ENCODE assay signal across 26 cellular contexts in the genomic region with DNA sequence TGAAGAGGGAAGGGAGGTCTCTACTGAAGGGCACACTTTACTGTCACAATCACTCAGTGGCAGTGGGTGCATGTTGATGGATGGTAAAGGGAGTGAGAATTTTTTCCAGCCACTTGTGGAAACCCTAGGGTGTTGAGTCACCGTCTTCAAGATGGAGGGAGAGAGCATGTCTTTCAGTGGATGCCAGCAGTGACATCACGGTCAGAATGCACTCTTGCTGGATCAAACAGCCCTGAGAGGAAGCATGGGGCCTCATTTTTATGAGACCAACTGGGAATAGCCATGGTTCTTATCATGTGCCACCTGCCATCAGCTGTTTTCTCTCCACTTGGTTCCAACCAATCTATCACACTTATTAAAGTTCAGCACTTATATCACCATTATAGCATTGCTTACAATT.
DNase-seq lines count a peak whose midpoint lies in the region; ATAC-seq and TF ChIP-seq lines count a peak whose summit lies in the region.
"Had no signal": no experiment of that assay in that cellular context is flagged by ENCODE, and none has a peak within 500 bp of the region (broad histone marks: within the 10 kb centered on the region; RNA-seq: fewer than 3 reads in every experiment).

No MANE protein-coding gene starts in this region.

- H3K79me2 ChIP-seq in mesendoderm (ENCODE audit: control insufficient read depth, insufficient read depth, low read length) = no peaks in the 10 kb centered on the region

- H3K9me3 ChIP-seq in upper lobe of right lung = no peaks in the 10 kb centered on the region
- H3K9me3 ChIP-seq: breast epithelium, pancreas, testis had no signal

- H3K4me1 ChIP-seq in upper lobe of right lung (peaks cover 8% of the 10 kb centered on the region), mesendoderm (ENCODE audit: control insufficient read depth, low read depth, low read length) (no peaks in the 10 kb centered on the region)
- H3K4me1 ChIP-seq: breast epithelium, pancreas, testis had no signal

- H3K4me2 ChIP-seq in mesendoderm (ENCODE audit: low read length) = no peak overlapping the region
- H3K4me2 ChIP-seq: smooth muscle cell had no signal

- no peak overlapping the region for H2BK15ac ChIP-seq in mesendoderm (replicated peaks; ENCODE audit: low read depth)

- no peak overlapping the region for H2AK5ac ChIP-seq in mesendoderm (ENCODE audit: low read length)

- H3K18ac ChIP-seq in mesendoderm (ENCODE audit: low read length) = no peak overlapping the region

- whole genome bisulfite sequencing in mesendoderm (ENCODE audit: extremely low coverage, insufficient coverage, low lambda C conversion rate) = no CpG with 5 or more reads among the region's 2 CpGs

- ATAC-seq in upper lobe of right lung (no peak), omental fat pad (ENCODE audit: low FRiP score) (no peak)
- ATAC-seq: activated CD8-positive, alpha-beta T cell treated with anti-CD3 and anti-CD28 coated beads for 36 hours; left colon; Panc1; pancreas; T-helper 17 cell had no signal

- H3K27ac ChIP-seq in upper lobe of right lung = no peak overlapping the region
- no peak overlapping the region for H3K27ac ChIP-seq in mesendoderm (ENCODE audit: low read depth, low read length)
- H3K27ac ChIP-seq: breast epithelium, C4-2B, pancreas, testis had no signal

- H2BK5ac ChIP-seq in mesendoderm (ENCODE audit: low read length) = no peak overlapping the region

- no peak overlapping the region for H3K23ac ChIP-seq in mesendoderm (ENCODE audit: low read length)

- no peak overlapping the region for H3K4ac ChIP-seq in mesendoderm (ENCODE audit: low read depth, low read length)

- H3K36me3 ChIP-seq in upper lobe of right lung (no peaks in the 10 kb centered on the region), mesendoderm (ENCODE audit: control insufficient read depth, insufficient read depth, low read length) (no peaks in the 10 kb centered on the region)
- H3K36me3 ChIP-seq: breast epithelium, pancreas had no signal

- no peak overlapping the region for H4K8ac ChIP-seq in mesendoderm (ENCODE audit: low read depth, low read length)

- H4K5ac ChIP-seq in mesendoderm (ENCODE audit: low read length) = no peak overlapping the region

- H2BK120ac ChIP-seq in mesendoderm (ENCODE audit: low read depth, low read length) = no peak overlapping the region

- intact Hi-C loops in upper lobe of right lung (cut with DNase I) = no loop called here

- TF ChIP-seq CTCF in upper lobe of right lung (IDR thresholded peaks at IDR 0.05) (no peak), GM20000 (IDR thresholded peaks at IDR 0.05; ENCODE audit: extremely low read depth, missing control alignments) (no peak), omental fat pad (IDR thresholded peaks at IDR 0.05) (no peak)

- H3K27me3 ChIP-seq in upper lobe of right lung (no peaks in the 10 kb centered on the region), mesendoderm (ENCODE audit: insufficient read depth, low read length, poor library complexity) (no peaks in the 10 kb centered on the region)
- H3K27me3 ChIP-seq: breast epithelium, pancreas, testis had no signal

- H3K56ac ChIP-seq in mesendoderm (ENCODE audit: low read length) = no peak overlapping the region

- H3K9ac ChIP-seq in mesendoderm (ENCODE audit: low read length) = no peak overlapping the region

- DNase-seq in EH (ENCODE audit: low read depth) (peak; percentile 9), LHCN-M2 (ENCODE audit: low read depth) (peak; percentile 45), astrocyte of the hippocampus (ENCODE audit: low read depth, low spot score) (peak; percentile 23), myocyte (ENCODE audit: low read depth) (peak; percentile 30), upper lobe of right lung (no peak), GM20000 (ENCODE audit: low spot score) (no peak), mesendoderm (no peak), omental fat pad (ENCODE audit: low spot score) (no peak)
- DNase-seq: activated CD4-positive, alpha-beta T cell treated with anti-CD3 and anti-CD28 coated beads for 1 hour; activated CD8-positive, alpha-beta memory T cell treated with anti-CD3 and anti-CD28 coated beads, Interleukin-2, amount 50 U/mL, for 48 hours; activated CD8-positive, alpha-beta T cell treated with anti-CD3 and anti-CD28 coated beads for 36 hours; DND-41; hypothalamus; left colon; NCI-H1105; NCI-H187 treated with DMSO at 0.1 percent for 48 hours; NCI-H524; pancreas; Right ventricle myocardium superior; stimulated activated naive CD4-positive, alpha-beta T cell; T-helper 17 cell; testis had no signal

- H3K4me3 ChIP-seq in upper lobe of right lung (no peak overlapping the region), mesendoderm (ENCODE audit: low read length) (no peak overlapping the region)
- H3K4me3 ChIP-seq: breast epithelium, pancreas, smooth muscle cell, testis had no signal

- H3K79me1 ChIP-seq in mesendoderm (ENCODE audit: low read length) = no peaks in the 10 kb centered on the region

Comparison
In these comparisons a context has a peak if more than half of its experiments do, and no peak if none do; other contexts are left out.
1. DNase-seq: peak in EH (single experiment), LHCN-M2 (single experiment), astrocyte of the hippocampus (single experiment) and myocyte (single experiment); none in upper lobe of right lung (single experiment), GM20000 (single experiment), mesendoderm (single experiment) and omental fat pad (single experiment).